ENCODE assay signal across 8 cellular contexts in the genomic region with DNA sequence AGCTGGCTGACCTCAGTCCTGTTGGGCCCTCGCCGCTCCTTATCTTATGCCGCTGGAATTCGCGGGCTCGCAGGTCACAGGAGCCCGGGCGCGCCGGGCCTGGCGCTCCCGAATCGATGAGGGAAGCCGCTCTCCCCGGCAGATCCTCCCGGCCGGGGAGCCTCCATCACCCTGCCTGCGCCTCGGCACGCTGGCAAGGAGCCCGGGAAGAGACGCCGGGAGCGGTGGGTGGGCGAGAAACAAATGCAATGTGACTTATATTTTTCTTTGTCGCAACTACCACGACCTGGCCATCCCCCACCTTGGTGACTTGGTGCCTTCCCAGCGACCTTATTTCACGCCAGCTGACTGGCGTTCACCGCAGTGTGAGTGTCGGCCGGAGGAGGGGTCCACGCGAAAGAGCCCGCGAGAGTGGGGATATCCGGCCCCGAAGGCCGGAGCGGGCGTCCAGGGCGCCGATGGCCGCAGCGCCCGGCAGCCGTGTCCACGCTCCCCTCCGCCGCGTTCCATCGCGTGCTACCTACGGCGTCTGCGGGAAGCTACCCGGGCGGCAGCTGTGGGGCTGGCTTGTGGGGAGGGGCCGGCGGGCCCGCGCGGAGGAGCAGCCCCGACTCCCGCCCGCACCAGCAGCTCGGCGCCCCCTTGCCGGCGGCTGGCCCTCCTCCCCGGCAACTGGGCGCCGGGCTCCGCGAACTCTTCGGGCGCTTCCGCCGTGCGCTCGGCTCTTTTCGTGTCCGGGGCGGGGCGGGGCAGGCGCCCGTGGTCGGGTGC. TPM values are rescaled to one million over a fixed set of nuclear protein-coding genes. Genes with fewer than 3 reads are reported as not detected.
DNase-seq lines count a peak whose midpoint lies in the region; ATAC-seq and TF ChIP-seq lines count a peak whose summit lies in the region.

No MANE protein-coding gene starts in this region.

- H3K9ac ChIP-seq in neural progenitor cell (peak overlapping the region; percentile 84), stomach smooth muscle (ENCODE audit: low read length in 2 of 2) (peak overlapping the region; percentile 97 to 99)

- H3K79me2 ChIP-seq in neural progenitor cell (ENCODE audit: low read depth), result peaks cover 71% of the 10 kb centered on the region

- H3K27ac ChIP-seq in foreskin keratinocyte (peak overlapping the region; percentile 77), neural progenitor cell (peak overlapping the region; percentile 89), stomach smooth muscle (ENCODE audit: low read length) (peak overlapping the region; percentile 97)

- peaks cover 42% of the 10 kb centered on the region for H3K4me1 Mint-ChIP-seq in neural progenitor cell

- H4K20me1 ChIP-seq in neural progenitor cell (ENCODE audit: low read depth), result peaks cover 38% of the 10 kb centered on the region

- H3K4me3 ChIP-seq in neural progenitor cell (peak overlapping the region; percentile 87), stomach smooth muscle (ENCODE audit: low read length in 2 of 2) (peak overlapping the region; percentile 78 to 85)

- H3K36me3 Mint-ChIP-seq in neural progenitor cell, result peaks cover 22% of the 10 kb centered on the region

- peak; percentile 83 for ATAC-seq in foreskin keratinocyte

- H3K9me3 Mint-ChIP-seq in neural progenitor cell, result no peaks in the 10 kb centered on the region

- H3K4me3 Mint-ChIP-seq in neural progenitor cell, result peak overlapping the region; percentile 91

- DNase-seq in EL, result peak; percentile 89
- peak; percentile 73 for DNase-seq in GOT3 (lab: John Stamatoyannopoulos, UW)
- DNase-seq in Kasumi-1 (lab: John Stamatoyannopoulos, UW), result peak; percentile 70 to 81
- peak; percentile 30 for DNase-seq in SHP77 treated with DMSO at 0.1 percent for 48 hours (lab: John Stamatoyannopoulos, UW)
- peak; percentile 82 for DNase-seq in activated gamma-delta T cell treated with Interleukin-2 at 50 U/mL for 16 hours
- DNase-seq in foreskin keratinocyte, result peak; percentile 30 to 63
- DNase-seq in neural progenitor cell (ENCODE audit: low spot score), result peak; percentile 98

- H3K9me3 ChIP-seq in neural progenitor cell (ENCODE audit: low read depth), result no peaks in the 10 kb centered on the region
- no peaks in the 10 kb centered on the region for H3K9me3 ChIP-seq in stomach smooth muscle (ENCODE audit: control insufficient read depth in 2 of 2, low read length in 2 of 2)

- H3K27me3 ChIP-seq in foreskin keratinocyte, result no peaks in the 10 kb centered on the region
- H3K27me3 ChIP-seq in neural progenitor cell, result no peaks in the 10 kb centered on the region
- H3K27me3 ChIP-seq in stomach smooth muscle (ENCODE audit: control insufficient read depth in 1 of 2, insufficient read depth in 2 of 2, low read length in 2 of 2), result no peaks in the 10 kb centered on the region

- H3K4me2 ChIP-seq in neural progenitor cell, result peak overlapping the region; percentile 89

- H3K36me3 ChIP-seq in neural progenitor cell, result no peaks in the 10 kb centered on the region
- H3K36me3 ChIP-seq in stomach smooth muscle (ENCODE audit: control insufficient read depth in 2 of 2, insufficient read depth in 2 of 2, low read length in 2 of 2), result no peaks in the 10 kb centered on the region

- peak; percentile 19 for TF ChIP-seq CTCF in foreskin keratinocyte (conservative IDR thresholded peaks at IDR 0.05)
- no peak for TF ChIP-seq CTCF in neural progenitor cell (IDR thresholded peaks at IDR 0.05)

- H2AFZ ChIP-seq in neural progenitor cell (replicated peaks), result peak overlapping the region; percentile 93

- peaks cover 54% of the 10 kb centered on the region for H3F3A ChIP-seq in neural progenitor cell (ENCODE audit: low read depth)

- H3K4me1 ChIP-seq in foreskin keratinocyte (peaks cover 10% of the 10 kb centered on the region), neural progenitor cell (peaks cover 47% of the 10 kb centered on the region), stomach smooth muscle (ENCODE audit: control insufficient read depth, insufficient read depth, low read length) (peaks cover 20% of the 10 kb centered on the region)

- H3K27ac Mint-ChIP-seq in neural progenitor cell, result peak overlapping the region; percentile 22

- H3K27me3 Mint-ChIP-seq in neural progenitor cell (ENCODE audit: insufficient read depth, low read depth), result peaks cover 3% of the 10 kb centered on the region

RNA-seq across cellular contexts. Expression of a gene that starts 0.5 kb away (rescaled TPM):
- total RNA-seq in foreskin keratinocyte (26.1 and 26.9 TPM in 2 replicates), neural progenitor cell (ENCODE audit: low replicate concordance) (60.8 and 76.2 TPM in 2 replicates)
- 3.3 and 4.4 TPM in 2 replicates for polyA plus RNA-seq in foreskin keratinocyte

Comparison
In these comparisons a context has a peak if more than half of its experiments do, and no peak if none do; other contexts are left out.
1. Peak in every context shown above with its lines: DNase-seq, ATAC-seq, H3K4me3 ChIP-seq and H3K27ac ChIP-seq.
2. DNase-seq: peak in every context shown above with its lines; median percentile 98 in neural progenitor cell; 89 in EL; 82 in activated gamma-delta T cell treated with Interleukin-2 at 50 U/mL for 16 hours; 76 in Kasumi-1; 73 in GOT3; 46 in foreskin keratinocyte; 30 in SHP77 treated with DMSO at 0.1 percent for 48 hours.